ENCODE assay signal across 1 cellular context in genomic region chr16:69324013-69324531, GRCh38.
A peak's percentile ranks its signal among the peaks of the same experiment; 100 is the strongest.
TF ChIP-seq lines count a peak whose summit lies in the region.

No MANE protein-coding gene starts in this region.

TF ChIP-seq in HepG2, 621 proteins besides CTCF, POLR2A, EP300 and RAD21 (continued from another document):
- TF ChIP-seq FOXO4 (CRISPR knock-in tag; conservative IDR thresholded peaks at IDR 0.05): 0 out of 2 replicates have a peak, but pooled peaks have one; percentile 87
- peak; percentile 88 for TF ChIP-seq AGO2 (optimal IDR thresholded peaks at IDR 0.05; ENCODE audit: low read depth, low read length)
- no peak for TF ChIP-seq ZNF30 (CRISPR knock-in tag; IDR thresholded peaks at IDR 0.05)
- no peak for TF ChIP-seq NKX3-1 (CRISPR knock-in tag; IDR thresholded peaks at IDR 0.05)
- TF ChIP-seq HOXA3 (CRISPR knock-in tag; IDR thresholded peaks at IDR 0.05): no peak
- TF ChIP-seq DMAP1 (CRISPR knock-in tag; IDR thresholded peaks at IDR 0.05): no peak
- TF ChIP-seq PCBP2 (optimal IDR thresholded peaks at IDR 0.05; ENCODE audit: low read depth, low read length, poor library complexity, severe bottlenecking): no peak
- no peak for TF ChIP-seq ZNF235 (CRISPR knock-in tag; IDR thresholded peaks at IDR 0.05; ENCODE audit: borderline replicate concordance)
- TF ChIP-seq PITX1 (CRISPR knock-in tag; IDR thresholded peaks at IDR 0.05): no peak
- no peak for TF ChIP-seq SOX5 (CRISPR knock-in tag; IDR thresholded peaks at IDR 0.05; ENCODE audit: borderline replicate concordance)
- no peak for TF ChIP-seq CENPT (CRISPR knock-in tag; IDR thresholded peaks at IDR 0.05; ENCODE audit: low read depth)
- no peak for TF ChIP-seq KDM5A (IDR thresholded peaks at IDR 0.05; ENCODE audit: borderline replicate concordance, low read length)
- no peak for TF ChIP-seq LCORL (IDR thresholded peaks at IDR 0.05)
- 0 out of 2 replicates have a peak, but pooled peaks have one; percentile 28 for TF ChIP-seq LCORL (CRISPR knock-in tag; IDR thresholded peaks at IDR 0.05)
- no peak for TF ChIP-seq MAZ (IDR thresholded peaks at IDR 0.05; ENCODE audit: borderline replicate concordance, low read depth, low read length)
- TF ChIP-seq MAZ (CRISPR knock-in tag; IDR thresholded peaks at IDR 0.05; ENCODE audit: low read depth): no peak
- no peak for TF ChIP-seq IRX3 (CRISPR knock-in tag; IDR thresholded peaks at IDR 0.05; ENCODE audit: borderline replicate concordance, low read depth)
